Comparison of ENCODE assay signal across 9 cellular contexts in genomic region chr11:61955416-61956135, GRCh38. TPM values are rescaled to one million over a fixed set of nuclear protein-coding genes. Genes with fewer than 3 reads are reported as not detected.
DNase-seq lines count a peak whose midpoint lies in the region; ATAC-seq and TF ChIP-seq lines count a peak whose summit lies in the region.
"Had no signal": no experiment of that assay in that cellular context is flagged by ENCODE, and none has a peak within 500 bp of the region (broad histone marks: within the 10 kb centered on the region; RNA-seq: fewer than 3 reads in every experiment).

No MANE protein-coding gene starts in this region.

- no peaks in the 10 kb centered on the region for H3K36me3 ChIP-seq in CD4-positive, CD25-positive, alpha-beta regulatory T cell (ENCODE audit: control insufficient read depth, insufficient read depth, low read length)
- H3K36me3 ChIP-seq in esophagus muscularis mucosa, result peaks cover 0 to 29% (median 5%) of the 10 kb centered on the region in 4 donors

- TF ChIP-seq EP300 in esophagus muscularis mucosa (IDR thresholded peaks at IDR 0.05), result no peak

- H3K4me3 ChIP-seq in CD4-positive, CD25-positive, alpha-beta regulatory T cell (ENCODE audit: low read depth, low read length), result no peak overlapping the region
- peak overlapping the region; percentile 49 to 64 (median 52) for H3K4me3 ChIP-seq in esophagus muscularis mucosa

- H3K4me3 Mint-ChIP-seq in CD4-positive, CD25-positive, alpha-beta regulatory T cell, result peak overlapping the region in 2 of 4 donors; percentile 22 to 52
- H3K4me3 Mint-ChIP-seq in nephron progenitor cell, result peak overlapping the region; percentile 70
- H3K4me3 Mint-ChIP-seq: stimulated activated naive CD8-positive, alpha-beta T cell treated with anti-CD3 and anti-CD28 coated beads, Interleukin-15, Interleukin-2, amounts not matched to agents 100 ng/mL and 50 ng/mL, for 24 hours had no signal

- no peaks in the 10 kb centered on the region for H3K9me3 ChIP-seq in CD4-positive, CD25-positive, alpha-beta regulatory T cell (ENCODE audit: control insufficient read depth in 2 of 2, low read length in 2 of 2)
- H3K9me3 ChIP-seq in esophagus muscularis mucosa, result no peaks in the 10 kb centered on the region

- intact Hi-C loops in esophagus muscularis mucosa (cut with DNase I), result no loop called here

- ATAC-seq in CD4-positive, CD25-positive, alpha-beta regulatory T cell (ENCODE audit: low read depth in 2 of 2), result peak; percentile 52 to 71
- ATAC-seq in HG03432 (IDR thresholded peaks at IDR 0.05; ENCODE audit: unreplicated experiment) (no peak), HG02852 (IDR thresholded peaks at IDR 0.05; ENCODE audit: unreplicated experiment) (no peak)

- peak in 1 of 3 experiments; percentile 1 for TF ChIP-seq CTCF in esophagus muscularis mucosa (IDR thresholded peaks at IDR 0.05)
- TF ChIP-seq CTCF in nephron progenitor cell (IDR thresholded peaks at IDR 0.05), result no peak

- no peaks in the 10 kb centered on the region for H3K36me3 Mint-ChIP-seq in CD4-positive, CD25-positive, alpha-beta regulatory T cell
- peaks cover 10% of the 10 kb centered on the region for H3K36me3 Mint-ChIP-seq in nephron progenitor cell (ENCODE audit: low read depth)

- peaks cover 27% of the 10 kb centered on the region for H3K27me3 Mint-ChIP-seq in CD4-positive, CD25-positive, alpha-beta regulatory T cell
- H3K27me3 Mint-ChIP-seq in nephron progenitor cell (ENCODE audit: low read depth, poor library complexity), result peaks cover 49% of the 10 kb centered on the region

- H3K4me1 ChIP-seq in CD4-positive, CD25-positive, alpha-beta regulatory T cell (ENCODE audit: control insufficient read depth, insufficient read depth, low read length, poor library complexity, severe bottlenecking), result peaks cover 11% of the 10 kb centered on the region
- H3K4me1 ChIP-seq in esophagus muscularis mucosa, result peaks cover 18 to 35% (median 22%) of the 10 kb centered on the region in 4 donors

- TF ChIP-seq POLR2A in esophagus muscularis mucosa (IDR thresholded peaks at IDR 0.05; ENCODE audit: low read depth), result no peak

- H3K4me1 Mint-ChIP-seq in CD4-positive, CD25-positive, alpha-beta regulatory T cell, result peaks cover 0 to 11% (median 3%) of the 10 kb centered on the region in 4 donors
- H3K4me1 Mint-ChIP-seq in nephron progenitor cell, result no peaks in the 10 kb centered on the region

- no peaks in the 10 kb centered on the region for H3K9me3 Mint-ChIP-seq in CD4-positive, CD25-positive, alpha-beta regulatory T cell
- no peaks in the 10 kb centered on the region for H3K9me3 Mint-ChIP-seq in nephron progenitor cell
- H3K9me3 Mint-ChIP-seq: stimulated activated naive CD8-positive, alpha-beta T cell treated with anti-CD3 and anti-CD28 coated beads, Interleukin-15, Interleukin-2, amounts not matched to agents 100 ng/mL and 50 ng/mL, for 24 hours had no signal

- no peak overlapping the region for H3K27ac ChIP-seq in CD4-positive, CD25-positive, alpha-beta regulatory T cell (ENCODE audit: insufficient read depth, low read length, poor library complexity, severe bottlenecking)
- H3K27ac ChIP-seq in esophagus muscularis mucosa (replicated peaks in 1 of 4), result peak overlapping the region; percentile 69 to 81 (median 76)

- peaks cover 6% of the 10 kb centered on the region for H3K27me3 ChIP-seq in CD4-positive, CD25-positive, alpha-beta regulatory T cell (ENCODE audit: control insufficient read depth, insufficient read depth, low read length)
- peaks cover 0 to 36% (median 0%) of the 10 kb centered on the region in 4 donors for H3K27me3 ChIP-seq in esophagus muscularis mucosa

- H3K27ac Mint-ChIP-seq in CD4-positive, CD25-positive, alpha-beta regulatory T cell, result peak overlapping the region in 1 of 3 donors; percentile 75
- no peak overlapping the region for H3K27ac Mint-ChIP-seq in nephron progenitor cell
- H3K27ac Mint-ChIP-seq: stimulated activated naive CD8-positive, alpha-beta T cell treated with anti-CD3 and anti-CD28 coated beads, Interleukin-15, Interleukin-2, amounts not matched to agents 100 ng/mL and 50 ng/mL, for 24 hours had no signal

- 20% methylated on average over 10 of the region's 56 CpGs for WGBS in esophagus muscularis mucosa

- peak in 2 of 3 donors; percentile 25 to 47 for DNase-seq in CD4-positive, CD25-positive, alpha-beta regulatory T cell
- DNase-seq in NCI-H69 (lab: John Stamatoyannopoulos, UW) (peak; percentile 89), esophagus muscularis mucosa (ENCODE audit: extremely low spot score) (no peak), nephron progenitor cell (peak; percentile 47), NCI-H2171 (lab: John Stamatoyannopoulos, UW) (no peak), NCI-H1436 (lab: John Stamatoyannopoulos, UW) (no peak)

RNA-seq across cellular contexts. Expression of gene BEST1, which starts 5.4 kb away (rescaled TPM):
- 0.15 TPM for total RNA-seq in CD4-positive, CD25-positive, alpha-beta regulatory T cell
- 1 to 10 TPM; 1.2 to 1.8 (median 1.5) TPM for polyA plus RNA-seq in CD4-positive, CD25-positive, alpha-beta regulatory T cell
- 1 to 10 TPM; 2.2 to 5.0 (median 4.3) TPM for total RNA-seq in esophagus muscularis mucosa

RNA-seq across cellular contexts. Expression of gene FTH1, which starts 11.9 kb away (rescaled TPM):
- 2,525 TPM for total RNA-seq in CD4-positive, CD25-positive, alpha-beta regulatory T cell
- polyA plus RNA-seq in CD4-positive, CD25-positive, alpha-beta regulatory T cell, result 1,000 to 10,000 TPM; 2,953 to 3,518 (median 3,358) TPM
- total RNA-seq in esophagus muscularis mucosa, result 1,000 to 10,000 TPM; 1,795 to 3,027 (median 2,719) TPM

RNA-seq across cellular contexts. Expression of gene RAB3IL1, which starts 38.2 kb away (rescaled TPM):
- not detected for total RNA-seq in CD4-positive, CD25-positive, alpha-beta regulatory T cell
- polyA plus RNA-seq in CD4-positive, CD25-positive, alpha-beta regulatory T cell, result not detected
- total RNA-seq in esophagus muscularis mucosa, result 10 to 100 TPM; 14.0 to 31.5 (median 14.2) TPM

Comparison
In these comparisons a context has a peak if more than half of its experiments do, and no peak if none do; other contexts are left out.
1. ATAC-seq: peak in CD4-positive, CD25-positive, alpha-beta regulatory T cell (2 of 2); none in HG03432 (single experiment) and HG02852 (single experiment).
2. DNase-seq: peak in CD4-positive, CD25-positive, alpha-beta regulatory T cell (2 of 3), NCI-H69 (single experiment) and nephron progenitor cell (single experiment); none in esophagus muscularis mucosa (single experiment), NCI-H2171 (single experiment) and NCI-H1436 (single experiment).
3. RNA of gene RAB3IL1, which starts 38.2 kb away (total RNA-seq): 14.0 to 31.5 TPM in esophagus muscularis mucosa; not detected in CD4-positive, CD25-positive, alpha-beta regulatory T cell (single experiment); every median in the first group is over 10 times any median in the second.